9 cellular contexts compared by ENCODE assay signal in genomic region chr2:65429799-65430514, GRCh38. TPM values are rescaled to one million over a fixed set of nuclear protein-coding genes. Genes with fewer than 3 reads are reported as not detected.
DNase-seq lines count a peak whose midpoint lies in the region; ATAC-seq and TF ChIP-seq lines count a peak whose summit lies in the region.
"Had no signal": no experiment of that assay in that cellular context is flagged by ENCODE, and none has a peak within 500 bp of the region (broad histone marks: within the 10 kb centered on the region; RNA-seq: fewer than 3 reads in every experiment).

No MANE protein-coding gene starts in this region.

- peaks cover 41 to 62% (median 50%) of the 10 kb centered on the region in 3 donors for H3K27me3 Mint-ChIP-seq in CD14-positive monocyte (ENCODE audit: low read depth in 3 of 3)
- peaks cover 39% of the 10 kb centered on the region for H3K27me3 Mint-ChIP-seq in dendritic cell treated with granulocyte-macrophage colony-stimulating factor and Interleukin-4, amounts not matched to agents 40 ng/mL and 50 ng/mL, for 4 days
- peaks cover 5% of the 10 kb centered on the region for H3K27me3 Mint-ChIP-seq in nephron progenitor cell (ENCODE audit: low read depth, poor library complexity)

- H3K9me3 Mint-ChIP-seq in CD14-positive monocyte (peaks cover 0 to 12% (median under 1%) of the 10 kb centered on the region in 7 donors), nephron progenitor cell (no peaks in the 10 kb centered on the region)
- no peaks in the 10 kb centered on the region for H3K9me3 Mint-ChIP-seq in dendritic cell treated with granulocyte-macrophage colony-stimulating factor and Interleukin-4, amounts not matched to agents 40 ng/mL and 50 ng/mL, for 4 days

- intact Hi-C loops in CD14-positive monocyte (cut with micrococcal nuclease), result loop anchor here (5.0 to 10.0 kb wide), 5 partner anchors 63 to 365 kb away; partner anchors contain the start of gene ACTR2 (in 2 of the 2)
- intact Hi-C loops in dendritic cell treated with granulocyte-macrophage colony-stimulating factor and Interleukin-4, amounts not matched to agents 40 ng/mL and 50 ng/mL, for 4 days (cut with micrococcal nuclease), result loop anchor here (5.0 kb wide), 1 partner anchor 153 kb away; no protein-coding TSS in a partner anchor

- no peaks in the 10 kb centered on the region for H3K9me3 ChIP-seq in MG63

- H3K4me3 ChIP-seq in MG63, result peak overlapping the region; percentile 96

- H3K27me3 ChIP-seq in MG63, result no peaks in the 10 kb centered on the region
- H3K27me3 ChIP-seq: foreskin keratinocyte had no signal

- ATAC-seq in HG03280 (IDR thresholded peaks at IDR 0.05; ENCODE audit: unreplicated experiment) (no peak), HG03354 (IDR thresholded peaks at IDR 0.05; ENCODE audit: poor library complexity, severe bottlenecking, unreplicated experiment) (no peak)

- H3K27ac Mint-ChIP-seq in CD14-positive monocyte (no peak overlapping the region), nephron progenitor cell (peak overlapping the region; percentile 86)
- peak overlapping the region; percentile 87 for H3K27ac Mint-ChIP-seq in dendritic cell treated with granulocyte-macrophage colony-stimulating factor and Interleukin-4, amounts not matched to agents 40 ng/mL and 50 ng/mL, for 4 days

- peaks cover 15% of the 10 kb centered on the region for H3K36me3 ChIP-seq in MG63

- H3K4me1 Mint-ChIP-seq in CD14-positive monocyte (peaks cover 18% of the 10 kb centered on the region), nephron progenitor cell (peaks cover 28% of the 10 kb centered on the region)
- H3K4me1 Mint-ChIP-seq in dendritic cell treated with granulocyte-macrophage colony-stimulating factor and Interleukin-4, amounts not matched to agents 40 ng/mL and 50 ng/mL, for 4 days (ENCODE audit: low read depth), result peaks cover 15% of the 10 kb centered on the region

- TF ChIP-seq CTCF in CD14-positive monocyte (IDR thresholded peaks at IDR 0.05), result no peak
- TF ChIP-seq CTCF in nephron progenitor cell (IDR thresholded peaks at IDR 0.05), result no peak

- peak overlapping the region; percentile 96 for H3K4me3 Mint-ChIP-seq in CD14-positive monocyte
- peak overlapping the region; percentile 87 for H3K4me3 Mint-ChIP-seq in dendritic cell treated with granulocyte-macrophage colony-stimulating factor and Interleukin-4, amounts not matched to agents 40 ng/mL and 50 ng/mL, for 4 days
- peak overlapping the region; percentile 95 for H3K4me3 Mint-ChIP-seq in nephron progenitor cell

- H3K36me3 Mint-ChIP-seq in CD14-positive monocyte (peaks cover 0 to 18% of the 10 kb centered on the region in 2 donors), nephron progenitor cell (ENCODE audit: low read depth) (peaks cover 6% of the 10 kb centered on the region)
- H3K36me3 Mint-ChIP-seq in dendritic cell treated with granulocyte-macrophage colony-stimulating factor and Interleukin-4, amounts not matched to agents 40 ng/mL and 50 ng/mL, for 4 days (ENCODE audit: low read depth), result peaks cover 21% of the 10 kb centered on the region

- DNase-seq in CD14-positive monocyte (ENCODE audit: low spot score) (no peak), MG63 (no peak), nephron progenitor cell (peak; percentile 32), mucosa of gallbladder (ENCODE audit: low spot score) (no peak), RKO (ENCODE audit: low spot score) (no peak)

RNA-seq across cellular contexts. Expression of gene SPRED2, which starts 2.4 kb away (rescaled TPM):
- under 1 TPM; 0.20 to 0.33 TPM for polyA plus RNA-seq in CD14-positive monocyte
- 1.7 and 3.8 TPM in 2 replicates for total RNA-seq in MG63 (2014; rRNA removed; shearing (Covaris generic); ENCODE audit: low replicate concordance)
- total RNA-seq in mucosa of gallbladder, result 34.7 TPM

Comparison
In these comparisons a context has a peak if more than half of its experiments do, and no peak if none do; other contexts are left out.
1. H3K27ac Mint-ChIP-seq: peak in dendritic cell treated with granulocyte-macrophage colony-stimulating factor and Interleukin-4, amounts not matched to agents 40 ng/mL and 50 ng/mL, for 4 days (single experiment) and nephron progenitor cell (single experiment); none in CD14-positive monocyte (0 of 7).
2. Peak in every context shown above with its lines, with median percentiles within 50 percentile points of each other: H3K4me3 Mint-ChIP-seq.